In the genomic region with DNA sequence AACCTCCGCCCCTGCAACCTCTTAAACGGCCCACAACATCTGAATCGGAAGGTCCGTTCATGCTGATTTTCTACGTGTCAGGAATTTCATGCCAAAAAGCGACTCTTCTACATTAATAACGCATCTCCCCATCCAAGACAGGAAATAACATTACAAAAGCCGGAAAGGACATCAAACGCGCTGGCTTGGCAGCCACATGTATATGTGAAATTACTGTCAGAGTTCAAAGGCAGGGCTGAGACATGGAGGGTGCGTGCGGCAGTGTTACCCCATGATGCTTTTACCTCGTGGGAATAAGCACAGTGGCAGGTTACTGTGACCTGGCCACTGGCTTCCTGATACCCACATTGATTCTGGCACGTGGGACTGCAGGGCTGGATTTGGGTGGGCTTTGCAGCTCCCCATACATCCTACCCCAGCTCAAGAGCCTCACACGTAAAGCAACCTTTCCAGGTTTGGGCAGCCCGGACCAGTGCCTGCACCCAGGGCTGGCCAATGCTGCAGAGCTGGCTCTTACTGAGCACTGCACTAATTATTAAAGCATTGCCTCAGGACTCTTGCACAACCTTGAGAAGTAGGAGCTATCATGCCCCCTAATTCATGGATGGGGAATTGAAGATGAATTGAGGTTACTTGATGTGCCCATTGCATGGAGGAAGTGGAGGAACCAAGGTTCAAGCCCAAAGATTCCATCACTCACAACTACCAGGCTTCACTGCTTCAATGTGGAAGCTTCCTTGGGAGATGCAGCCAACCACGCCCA, we compare ENCODE assay signal across 20 cellular contexts.
DNase-seq lines count a peak whose midpoint lies in the region; ATAC-seq and TF ChIP-seq lines count a peak whose summit lies in the region.
"Had no signal": no experiment of that assay in that cellular context is flagged by ENCODE, and none has a peak within 500 bp of the region (broad histone marks: within the 10 kb centered on the region; RNA-seq: fewer than 3 reads in every experiment).

No MANE protein-coding gene starts in this region.

- H3K14ac ChIP-seq in neuronal stem cell (ENCODE audit: low read length), result no peak overlapping the region

- H4K91ac ChIP-seq in neuronal stem cell (ENCODE audit: low read depth, low read length, poor library complexity), result no peak overlapping the region

- H2BK15ac ChIP-seq in neuronal stem cell (ENCODE audit: low read length), result no peak overlapping the region

- H2AK5ac ChIP-seq in neuronal stem cell (ENCODE audit: low read depth, low read length), result no peak overlapping the region

- no peaks in the 10 kb centered on the region for H3K4me1 Mint-ChIP-seq in activated CD8-positive, alpha-beta memory T cell treated with anti-CD3 and anti-CD28 coated beads, Interleukin-2, amount 10 ng/mL, durations not matched to agents 7 days and 5 days
- H3K4me1 Mint-ChIP-seq: CD14-positive monocyte had no signal

- H3K23ac ChIP-seq in neuronal stem cell (ENCODE audit: low read depth, low read length, poor library complexity), result no peak overlapping the region

- H2BK12ac ChIP-seq in neuronal stem cell (ENCODE audit: low read length), result no peak overlapping the region

- no peak overlapping the region for H2AFZ ChIP-seq in neuronal stem cell (ENCODE audit: low read length)

- H3K4me1 ChIP-seq in HEK293 (ENCODE audit: control insufficient read depth, insufficient read depth, low read length) (no peaks in the 10 kb centered on the region), neuronal stem cell (ENCODE audit: control insufficient read depth in 2 of 2, insufficient read depth in 1 of 2, low read depth in 1 of 2, low read length in 2 of 2) (no peaks in the 10 kb centered on the region)

- CTCF ChIA-PET in HEK293 (lab: Yijun Ruan, JAX), result interaction anchor here (0.6 to 1.0 kb wide), 2 partner anchors 128 to 374 kb away, joined by 3 to 4 read pairs; no protein-coding TSS in a partner anchor
- CTCF ChIA-PET in HEK293T (lab: Yijun Ruan, JAX), result no interaction called here
- CTCF ChIA-PET in activated CD8-positive, alpha-beta memory T cell treated with anti-CD3 and anti-CD28 coated beads, Interleukin-2, amount 10 ng/mL, durations not matched to agents 7 days and 5 days (lab: Charles Lee), result no interaction called here

- H3K9me3 ChIP-seq in HEK293 (ENCODE audit: control insufficient read depth, insufficient read depth, low read depth, low read length) (no peaks in the 10 kb centered on the region), neuronal stem cell (replicated peaks in 1 of 2; ENCODE audit: control insufficient read depth in 2 of 2, insufficient read depth in 1 of 2, low read depth in 1 of 2, low read length in 2 of 2) (no peaks in the 10 kb centered on the region)

- no peaks in the 10 kb centered on the region for H3K36me3 ChIP-seq in HEK293 (ENCODE audit: control insufficient read depth in 2 of 2, insufficient read depth in 1 of 2, low read length in 2 of 2)
- H3K36me3 ChIP-seq in neuronal stem cell (replicated peaks in 1 of 2; ENCODE audit: control insufficient read depth in 2 of 2, insufficient read depth in 2 of 2, low read length in 2 of 2), result no peaks in the 10 kb centered on the region

- WGBS in neuronal stem cell (ENCODE audit: extremely low coverage in 2 of 2, insufficient read length in 2 of 2, insufficient replicate concordance in 1 of 2), 2 donors, result no CpG with 5 or more reads among the region's 17 CpGs

- no peak overlapping the region for H3K27ac Mint-ChIP-seq in activated CD8-positive, alpha-beta memory T cell treated with anti-CD3 and anti-CD28 coated beads, Interleukin-2, amount 10 ng/mL, durations not matched to agents 7 days and 5 days
- H3K27ac Mint-ChIP-seq: CD14-positive monocyte, H9 had no signal

- H3K4ac ChIP-seq in neuronal stem cell (ENCODE audit: low read length), result no peak overlapping the region

- H3K9ac ChIP-seq in neuronal stem cell (ENCODE audit: low read depth, low read length, poor library complexity), result no peak overlapping the region

- H3K9me3 Mint-ChIP-seq in activated CD8-positive, alpha-beta memory T cell treated with anti-CD3 and anti-CD28 coated beads, Interleukin-2, amount 10 ng/mL, durations not matched to agents 7 days and 5 days (ENCODE audit: low read depth), result no peaks in the 10 kb centered on the region
- H3K9me3 Mint-ChIP-seq: CD14-positive monocyte, H9 had no signal

- no peak overlapping the region for H2BK5ac ChIP-seq in neuronal stem cell (ENCODE audit: low read length)

- H3K27ac ChIP-seq in HEK293 (ENCODE audit: extremely low read depth, low read depth, low read length) (no peak overlapping the region), neuronal stem cell (replicated peaks; ENCODE audit: low read length) (no peak overlapping the region)

- no peak for TF ChIP-seq CTCF in HEK293 (tag by site-specific recombination; IDR thresholded peaks at IDR 0.05)
- no peak for TF ChIP-seq CTCF in cardiac fibroblast (IDR thresholded peaks at IDR 0.05; ENCODE audit: low read depth, low read length)
- TF ChIP-seq CTCF in fibroblast of pulmonary artery (IDR thresholded peaks at IDR 0.05; ENCODE audit: low read length, missing control alignments), result no peak

- H3K27me3 ChIP-seq in neuronal stem cell (ENCODE audit: control insufficient read depth in 3 of 3, insufficient read depth in 3 of 3, low read depth in 1 of 3, low read length in 3 of 3), result peaks cover 0 to 14% (median 0%) of the 10 kb centered on the region in 3 experiments

- H3K4me2 ChIP-seq in neuronal stem cell (ENCODE audit: insufficient read depth, low read length, poor library complexity, severe bottlenecking), result no peak overlapping the region

- H3K79me1 ChIP-seq in neuronal stem cell (ENCODE audit: low read depth, low read length), result no peaks in the 10 kb centered on the region

- H3K4me3 Mint-ChIP-seq in activated CD8-positive, alpha-beta memory T cell treated with anti-CD3 and anti-CD28 coated beads, Interleukin-2, amount 10 ng/mL, durations not matched to agents 7 days and 5 days, result no peak overlapping the region
- H3K4me3 Mint-ChIP-seq: CD14-positive monocyte, H9 had no signal

- DNase-seq in cardiac fibroblast (ENCODE audit: low read depth in 2 of 2) (peak; percentile 42 to 78), fibroblast of pulmonary artery (ENCODE audit: low read depth) (peak; percentile 79), neuronal stem cell (ENCODE audit: low spot score) (no peak), HEK293T (ENCODE audit: extremely low spot score) (no peak)
- DNase-seq in activated CD8-positive, alpha-beta memory T cell treated with anti-CD3 and anti-CD28 coated beads, Interleukin-2, amount 10 ng/mL, durations not matched to agents 7 days and 5 days, result no peak
- DNase-seq: ACHN, AML-193, DMS79 treated with DMSO at 0.1 percent for 48 hours, H9, NCI-H1092 treated with DMSO at 0.1 percent for 48 hours, NCI-H146, NCI-H2029 treated with DMSO at 0.1 percent for 48 hours, NCI-H2171, NCI-H446, NCI-H69, Right ventricle myocardium superior had no signal

- H3K18ac ChIP-seq in neuronal stem cell (ENCODE audit: low read length), result peak overlapping the region; percentile 11

- H4K8ac ChIP-seq in neuronal stem cell (ENCODE audit: low read depth, low read length), result no peak overlapping the region

- ATAC-seq in HG03432 (IDR thresholded peaks at IDR 0.05; ENCODE audit: unreplicated experiment), result no peak
- no peak for ATAC-seq in activated CD8-positive, alpha-beta memory T cell treated with anti-CD3 and anti-CD28 coated beads, Interleukin-2, amount 10 ng/mL, durations not matched to agents 7 days and 5 days
- no peak for ATAC-seq in GM21717 (IDR thresholded peaks at IDR 0.05; ENCODE audit: unreplicated experiment)

- H2BK120ac ChIP-seq in neuronal stem cell (ENCODE audit: low read depth, low read length), result no peak overlapping the region

- POLR2A ChIA-PET in HEK293 (lab: Yijun Ruan, JAX), result no interaction called here
- POLR2A ChIA-PET in HEK293T (lab: Yijun Ruan, JAX), result no interaction called here

- H3K27me3 Mint-ChIP-seq in activated CD8-positive, alpha-beta memory T cell treated with anti-CD3 and anti-CD28 coated beads, Interleukin-2, amount 10 ng/mL, durations not matched to agents 7 days and 5 days, result no peaks in the 10 kb centered on the region

- H3K36me3 Mint-ChIP-seq in activated CD8-positive, alpha-beta memory T cell treated with anti-CD3 and anti-CD28 coated beads, Interleukin-2, amount 10 ng/mL, durations not matched to agents 7 days and 5 days, result no peaks in the 10 kb centered on the region
- H3K36me3 Mint-ChIP-seq: CD14-positive monocyte had no signal

- no peak overlapping the region for H3K4me3 ChIP-seq in HEK293 (ENCODE audit: low read depth, low read length)
- H3K4me3 ChIP-seq in cardiac fibroblast (replicated peaks in 1 of 2; ENCODE audit: low read depth in 2 of 2, low read length in 2 of 2), result no peak overlapping the region
- no peak overlapping the region for H3K4me3 ChIP-seq in fibroblast of pulmonary artery (replicated peaks; ENCODE audit: low read depth, low read length)
- H3K4me3 ChIP-seq in neuronal stem cell (ENCODE audit: low read length in 2 of 2), result no peak overlapping the region

TF ChIP-seq in HEK293, 187 proteins besides CTCF, POLR2A, EP300 and RAD21:
- TF ChIP-seq ZNF623 (tag by site-specific recombination; IDR thresholded peaks at IDR 0.05) (peak; percentile 58), ZNF140 (tag by site-specific recombination; IDR thresholded peaks at IDR 0.05) (no peak)

TF ChIP-seq in HEK293T, 16 proteins besides CTCF, POLR2A, EP300 and RAD21:
- TF ChIP-seq LEF1 (IDR thresholded peaks at IDR 0.05; ENCODE audit: borderline replicate concordance) (no peak), ARNT (IDR thresholded peaks at IDR 0.05) (no peak), FOXK2 (IDR thresholded peaks at IDR 0.05) (no peak), ZNF384 (IDR thresholded peaks at IDR 0.05) (no peak), SP1 (IDR thresholded peaks at IDR 0.05) (no peak), CTBP1 (IDR thresholded peaks at IDR 0.05; ENCODE audit: borderline replicate concordance) (no peak), SUZ12 (IDR thresholded peaks at IDR 0.05) (no peak), BHLHE40 (IDR thresholded peaks at IDR 0.05; ENCODE audit: borderline replicate concordance) (no peak)
- TF ChIP-seq, protein P1, sequence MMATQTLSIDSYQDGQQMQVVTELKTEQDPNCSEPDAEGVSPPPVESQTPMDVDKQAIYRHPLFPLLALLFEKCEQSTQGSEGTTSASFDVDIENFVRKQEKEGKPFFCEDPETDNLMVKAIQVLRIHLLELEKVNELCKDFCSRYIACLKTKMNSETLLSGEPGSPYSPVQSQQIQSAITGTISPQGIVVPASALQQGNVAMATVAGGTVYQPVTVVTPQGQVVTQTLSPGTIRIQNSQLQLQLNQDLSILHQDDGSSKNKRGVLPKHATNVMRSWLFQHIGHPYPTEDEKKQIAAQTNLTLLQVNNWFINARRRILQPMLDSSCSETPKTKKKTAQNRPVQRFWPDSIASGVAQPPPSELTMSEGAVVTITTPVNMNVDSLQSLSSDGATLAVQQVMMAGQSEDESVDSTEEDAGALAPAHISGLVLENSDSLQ (IDR thresholded peaks at IDR 0.05), result no peak
TF ChIP-seq in HEK293T: peak in this region for 0.

Comparison
In these comparisons a context has a peak if more than half of its experiments do, and no peak if none do; other contexts are left out.
1. DNase-seq: peak in cardiac fibroblast (2 of 2) and fibroblast of pulmonary artery (single experiment); none in neuronal stem cell (single experiment), HEK293T (single experiment) and activated CD8-positive, alpha-beta memory T cell treated with anti-CD3 and anti-CD28 coated beads, Interleukin-2, amount 10 ng/mL, durations not matched to agents 7 days and 5 days (single experiment).